In genomic region chr10:49283491-49283890, GRCh38 we compare ENCODE assay signal across 20 cellular contexts. TPM values are rescaled to one million over a fixed set of nuclear protein-coding genes. Genes with fewer than 3 reads are reported as not detected.
"Had no signal": no experiment of that assay in that cellular context is flagged by ENCODE, and none has a peak within 500 bp of the region (broad histone marks: within the 10 kb centered on the region; RNA-seq: fewer than 3 reads in every experiment).

No MANE protein-coding gene starts in this region.

- H3K27ac ChIP-seq: spleen, thoracic aorta had no signal

- H3K4me3 ChIP-seq: spleen, thoracic aorta had no signal

- H3K9me3 ChIP-seq: spleen, thoracic aorta had no signal

- H3K36me3 ChIP-seq: spleen, thoracic aorta had no signal

- DNase-seq: activated CD4-positive, alpha-beta T cell treated with anti-CD3 and anti-CD28 coated beads for 1 hour; activated CD4-positive, alpha-beta T cell treated with anti-CD3 and anti-CD28 coated beads, Interleukin-2, amount 50 U/mL, for 1 hour; activated effector memory CD4-positive, alpha-beta T cell treated with anti-CD3 and anti-CD28 coated beads, Interleukin-2, amount 50 U/mL, for 16 hours; activated naive CD4-positive, alpha-beta T cell treated with anti-CD3 and anti-CD28 coated beads, Interleukin-2, amount 10 ng/mL, durations not matched to agents 7 days and 5 days; amygdala; dermis blood vessel endothelial cell; effector memory CD4-positive, alpha-beta T cell; nucleus accumbens; spleen; stimulated activated CD4-positive, alpha-beta T cell treated with anti-CD3 and anti-CD28 coated beads, Interleukin-4, amount 100 ng/mL, for 1 hour; stimulated activated naive CD4-positive, alpha-beta T cell had no signal

- ATAC-seq: esophagus mucosa, SK-N-SH treated with all-trans-retinoic acid at 6 μM for 48 hours, T-cell had no signal

RNA-seq across cellular contexts. Expression of gene C10orf71, which starts 15.5 kb away (rescaled TPM):
- total RNA-seq: cerebellum, dermis blood vessel endothelial cell, endothelial cell of umbilical vein, esophagus mucosa, frontal cortex, lower leg skin, mononuclear cell, spleen, T-cell had no signal
